ENCODE assay signal across 23 cellular contexts in the genomic region with DNA sequence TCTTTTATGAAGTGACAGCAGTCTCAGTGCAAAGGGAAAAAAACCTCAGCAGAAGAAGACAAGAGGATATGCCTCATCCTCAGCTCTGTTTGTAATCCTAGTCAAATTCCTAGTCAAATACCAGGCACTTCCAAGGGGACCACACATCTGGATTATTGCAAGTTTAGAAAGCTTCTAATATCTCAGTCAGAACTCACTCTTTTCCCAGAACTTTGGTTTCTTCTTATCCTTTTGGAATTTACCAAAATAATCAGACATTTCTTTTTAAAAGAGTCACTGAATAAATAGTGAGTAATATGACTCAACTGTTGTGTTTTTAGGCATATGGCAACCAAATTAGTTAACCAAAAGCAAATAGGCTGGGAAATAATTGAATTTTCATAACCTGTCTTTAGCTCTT. TPM values are rescaled to one million over a fixed set of nuclear protein-coding genes. Genes with fewer than 3 reads are reported as not detected.
DNase-seq lines count a peak whose midpoint lies in the region; ATAC-seq, FAIRE-seq and TF ChIP-seq lines count a peak whose summit lies in the region.
"Had no signal": no experiment of that assay in that cellular context is flagged by ENCODE, and none has a peak within 500 bp of the region (broad histone marks: within the 10 kb centered on the region; RNA-seq: fewer than 3 reads in every experiment).

No MANE protein-coding gene starts in this region.

- peaks cover 96% of the 10 kb centered on the region for H3K4me1 Mint-ChIP-seq in HFFc6 (ENCODE audit: low read depth)
- H3K4me1 Mint-ChIP-seq in astrocyte (ENCODE audit: low read depth, unreplicated experiment), result peaks cover 32% of the 10 kb centered on the region
- H3K4me1 Mint-ChIP-seq in activated CD8-positive, alpha-beta memory T cell treated with anti-CD3 and anti-CD28 coated beads, Interleukin-2, amount 10 ng/mL, durations not matched to agents 7 days and 5 days, result no peaks in the 10 kb centered on the region

- no peak for TF ChIP-seq CTCF in HFFc6 (IDR thresholded peaks at IDR 0.05)
- TF ChIP-seq CTCF in astrocyte (IDR thresholded peaks at IDR 0.05; ENCODE audit: insufficient read depth, low read depth, low read length), result no peak

- no peaks in the 10 kb centered on the region for H3K9me3 ChIP-seq in astrocyte (ENCODE audit: insufficient read depth, low read depth, low read length)
- H3K9me3 ChIP-seq: A549, Caco-2, mucosa of descending colon had no signal

- POLR2A ChIA-PET in HEK293T (lab: Yijun Ruan, JAX), result no interaction called here

- peaks cover 62% of the 10 kb centered on the region for H3K79me2 ChIP-seq in astrocyte (ENCODE audit: insufficient read depth, low read length)

- H3K4me2 ChIP-seq in astrocyte (ENCODE audit: low read length), result peak overlapping the region; percentile 47
- H3K4me2 ChIP-seq: A549 had no signal

- no peak overlapping the region for H3K4me3 ChIP-seq in astrocyte (ENCODE audit: insufficient read depth, low read depth, low read length)
- H3K4me3 ChIP-seq: A549, coronary artery, heart left ventricle, mucosa of descending colon had no signal

- no peak overlapping the region for H2AFZ ChIP-seq in astrocyte (ENCODE audit: low read depth, low read length)

- H3K4me3 Mint-ChIP-seq in HFFc6, result peak overlapping the region; percentile 71
- no peak overlapping the region for H3K4me3 Mint-ChIP-seq in astrocyte (ENCODE audit: unreplicated experiment)
- no peak overlapping the region for H3K4me3 Mint-ChIP-seq in activated CD8-positive, alpha-beta memory T cell treated with anti-CD3 and anti-CD28 coated beads, Interleukin-2, amount 10 ng/mL, durations not matched to agents 7 days and 5 days
- H3K4me3 Mint-ChIP-seq: activated T-cell treated with anti-CD3 and anti-CD28 coated beads, Interleukin-2, amount 50 U/mL, for 72 hours; type B pancreatic cell had no signal

- peak; percentile 90 for FAIRE-seq in astrocyte (lab: Jason Lieb, UNC)
- FAIRE-seq: A549, GM18507 had no signal

- no peaks in the 10 kb centered on the region for H3K36me3 ChIP-seq in astrocyte (ENCODE audit: insufficient read depth, low read length)

- ATAC-seq in activated CD8-positive, alpha-beta memory T cell treated with anti-CD3 and anti-CD28 coated beads, Interleukin-2, amount 10 ng/mL, durations not matched to agents 7 days and 5 days, result no peak
- ATAC-seq: A549; activated T-cell treated with anti-CD3 and anti-CD28 coated beads, Interleukin-2, amount 50 U/mL, for 72 hours; mucosa of descending colon had no signal

- H3K27ac ChIP-seq in astrocyte (ENCODE audit: low read depth, low read length), result peak overlapping the region; percentile 97
- H3K27ac ChIP-seq: A549, epithelial cell of prostate had no signal

- no peaks in the 10 kb centered on the region; the same call in 1 of the 2 replicates for H3K27me3 Mint-ChIP-seq in HFFc6 (ENCODE audit: insufficient read depth)
- H3K27me3 Mint-ChIP-seq in astrocyte (ENCODE audit: low read depth, unreplicated experiment), result peaks cover 2% of the 10 kb centered on the region
- H3K27me3 Mint-ChIP-seq in activated CD8-positive, alpha-beta memory T cell treated with anti-CD3 and anti-CD28 coated beads, Interleukin-2, amount 10 ng/mL, durations not matched to agents 7 days and 5 days, result peaks cover 2% of the 10 kb centered on the region

- H3K27ac Mint-ChIP-seq in HFFc6 (peak overlapping the region; percentile 92), astrocyte (ENCODE audit: unreplicated experiment) (no peak overlapping the region)
- H3K27ac Mint-ChIP-seq in activated CD8-positive, alpha-beta memory T cell treated with anti-CD3 and anti-CD28 coated beads, Interleukin-2, amount 10 ng/mL, durations not matched to agents 7 days and 5 days, result no peak overlapping the region
- H3K27ac Mint-ChIP-seq: activated T-cell treated with anti-CD3 and anti-CD28 coated beads, Interleukin-2, amount 50 U/mL, for 72 hours; type B pancreatic cell had no signal

- H3K36me3 Mint-ChIP-seq in HFFc6 (ENCODE audit: low read depth), result peaks cover 64% of the 10 kb centered on the region
- H3K36me3 Mint-ChIP-seq in astrocyte (ENCODE audit: low read depth, unreplicated experiment), result no peaks in the 10 kb centered on the region
- no peaks in the 10 kb centered on the region for H3K36me3 Mint-ChIP-seq in activated CD8-positive, alpha-beta memory T cell treated with anti-CD3 and anti-CD28 coated beads, Interleukin-2, amount 10 ng/mL, durations not matched to agents 7 days and 5 days

- peaks cover 54% of the 10 kb centered on the region for H3K4me1 ChIP-seq in astrocyte (ENCODE audit: insufficient read depth, low read length)
- H3K4me1 ChIP-seq: A549, Caco-2 had no signal

- H3K9ac ChIP-seq in astrocyte (ENCODE audit: low read length), result peak overlapping the region; percentile 65

- CTCF ChIA-PET in activated CD8-positive, alpha-beta memory T cell treated with anti-CD3 and anti-CD28 coated beads, Interleukin-2, amount 10 ng/mL, durations not matched to agents 7 days and 5 days (lab: Charles Lee), result no interaction called here
- CTCF ChIA-PET in HEK293T (lab: Yijun Ruan, JAX), result no interaction called here

- DNase-seq in A172 (ENCODE audit: low spot score), result peak; percentile 44
- DNase-seq in HFFc6, result peak; percentile 95
- DNase-seq in astrocyte (ENCODE audit: low read depth), result peak; percentile 92
- peak; percentile 58 for DNase-seq in hepatic stellate cell (ENCODE audit: low spot score)
- DNase-seq in iPS-NIHi7 (ENCODE audit: extremely low spot score), result no peak
- no peak for DNase-seq in activated CD8-positive, alpha-beta memory T cell treated with anti-CD3 and anti-CD28 coated beads, Interleukin-2, amount 10 ng/mL, durations not matched to agents 7 days and 5 days
- DNase-seq in HEK293T (ENCODE audit: extremely low spot score), result no peak
- DNase-seq in C1 segment of cervical spinal cord (lab: John Stamatoyannopoulos, UW), result no peak
- DNase-seq: activated CD4-positive, alpha-beta T cell treated with anti-CD3 and anti-CD28 coated beads, Interleukin-2, amount 50 U/mL, for 1 hour; activated T-cell treated with anti-CD3 and anti-CD28 coated beads, Interleukin-2, amount 50 U/mL, for 72 hours; Caco-2; heart left ventricle; Karpas-422; kidney glomerular epithelial cell; mucosa of descending colon; NCI-H1694; NCI-H345; nucleus accumbens had no signal

- H4K20me1 ChIP-seq in astrocyte (ENCODE audit: insufficient read depth, low read length), result no peaks in the 10 kb centered on the region

- H3K9me3 Mint-ChIP-seq in HFFc6 (peaks cover 14% of the 10 kb centered on the region), astrocyte (ENCODE audit: unreplicated experiment) (no peaks in the 10 kb centered on the region)
- no peaks in the 10 kb centered on the region for H3K9me3 Mint-ChIP-seq in activated CD8-positive, alpha-beta memory T cell treated with anti-CD3 and anti-CD28 coated beads, Interleukin-2, amount 10 ng/mL, durations not matched to agents 7 days and 5 days (ENCODE audit: low read depth)
- H3K9me3 Mint-ChIP-seq: activated T-cell treated with anti-CD3 and anti-CD28 coated beads, Interleukin-2, amount 50 U/mL, for 72 hours; type B pancreatic cell had no signal

- H3K27me3 ChIP-seq in astrocyte (ENCODE audit: insufficient read depth, low read length), result no peaks in the 10 kb centered on the region
- H3K27me3 ChIP-seq: heart left ventricle had no signal

TF ChIP-seq in HEK293T, 16 proteins besides CTCF, POLR2A, EP300 and RAD21:
- TF ChIP-seq ARNT (IDR thresholded peaks at IDR 0.05), result no peak
- no peak for TF ChIP-seq L3MBTL2 (conservative IDR thresholded peaks at IDR 0.05)
- no peak for TF ChIP-seq FOXM1 (IDR thresholded peaks at IDR 0.05; ENCODE audit: borderline replicate concordance)
- no peak for TF ChIP-seq SUZ12 (IDR thresholded peaks at IDR 0.05)

RNA-seq across cellular contexts. Expression of gene PRRX1, which starts 47.8 kb away (rescaled TPM):
- 14.0 and 18.2 TPM in 2 replicates for total RNA-seq in A172 (2014; rRNA removed; shearing (Covaris generic))
- total RNA-seq in HFFc6 (2021; fragmentation: NEBNext Ultra II Directional; extraction: Animal tissue kit (Norgen Biotek cat#: 25700)), result 100 to 1,000 TPM; 151 to 310 (median 270) TPM
- 1.3 and 2.6 TPM in 2 replicates for total RNA-seq in astrocyte
- not detected for total RNA-seq in activated CD8-positive, alpha-beta memory T cell treated with anti-CD3 and anti-CD28 coated beads, Interleukin-2, amount 10 ng/mL, durations not matched to agents 7 days and 5 days
- total RNA-seq: activated T-cell treated with anti-CD3 and anti-CD28 coated beads, Interleukin-2, amount 50 U/mL, for 72 hours; Caco-2 had no signal

Comparison
In these comparisons a context has a peak if more than half of its experiments do, and no peak if none do; other contexts are left out.
1. DNase-seq: peak in A172 (single experiment), HFFc6 (single experiment), astrocyte (single experiment) and hepatic stellate cell (single experiment); none in iPS-NIHi7 (single experiment), activated CD8-positive, alpha-beta memory T cell treated with anti-CD3 and anti-CD28 coated beads, Interleukin-2, amount 10 ng/mL, durations not matched to agents 7 days and 5 days (single experiment), HEK293T (single experiment) and C1 segment of cervical spinal cord (0 of 14).